8 cellular contexts compared by ENCODE assay signal in genomic region chr13:23715762-23716235, GRCh38.
DNase-seq lines count a peak whose midpoint lies in the region; ATAC-seq, FAIRE-seq and TF ChIP-seq lines count a peak whose summit lies in the region.

No MANE protein-coding gene starts in this region.

- no peaks in the 10 kb centered on the region for H3K4me1 Mint-ChIP-seq in WTC11

- ATAC-seq in WTC11: peak; percentile 94
- ATAC-seq in GM21526 (IDR thresholded peaks at IDR 0.05; ENCODE audit: low FRiP score, unreplicated experiment): no peak
- ATAC-seq in GM19463 (IDR thresholded peaks at IDR 0.05; ENCODE audit: unreplicated experiment): no peak

- DNase-seq in GM23248 (peak; percentile 13), WTC11 (ENCODE audit: low spot score) (peak; percentile 73), kidney (no peak), frontal cortex (ENCODE audit: low spot score in 2 of 2) (no peak), retina (no peak)

- no peaks in the 10 kb centered on the region for H3K9me2 ChIP-seq in GM23248 (ENCODE audit: insufficient read depth)

- H3K36me3 ChIP-seq in GM23248 (ENCODE audit: low read depth) (no peaks in the 10 kb centered on the region), kidney (ENCODE audit: control insufficient read depth in 1 of 2, insufficient read depth in 2 of 2, low read length in 2 of 2) (no peaks in the 10 kb centered on the region)

- FAIRE-seq in kidney (lab: Jason Lieb, UNC): no peak
- FAIRE-seq in frontal cortex (lab: Jason Lieb, UNC): no peak

- in situ Hi-C loops in GM23248 (cut with MboI): no loop called here

- POLR2A ChIA-PET in WTC11 (lab: Charles Lee): no interaction called here

- peaks cover 18% of the 10 kb centered on the region for H3K36me3 Mint-ChIP-seq in WTC11

- intact Hi-C loops in kidney (cut with DNase I): no loop called here

- no peak overlapping the region for H3K27ac Mint-ChIP-seq in WTC11

- H3K4me3 Mint-ChIP-seq in WTC11: no peak overlapping the region

- H3K79me2 ChIP-seq in GM23248 (ENCODE audit: insufficient read depth): no peaks in the 10 kb centered on the region

- no peaks in the 10 kb centered on the region for H3K9me3 ChIP-seq in GM23248 (ENCODE audit: low read depth)
- peaks cover 0 to 2% of the 10 kb centered on the region in 2 donors for H3K9me3 ChIP-seq in kidney (ENCODE audit: control insufficient read depth in 1 of 2, low read length in 2 of 2)

- H3K9me3 Mint-ChIP-seq in WTC11: peaks cover 30% of the 10 kb centered on the region

- no peak overlapping the region for H3K4me2 ChIP-seq in GM23248 (ENCODE audit: unreplicated experiment)

- peak overlapping the region; percentile 4; the same call in 1 of the 2 replicates for H3K27ac ChIP-seq in C4-2B
- H3K27ac ChIP-seq in GM23248: no peak overlapping the region
- no peak overlapping the region for H3K27ac ChIP-seq in kidney (ENCODE audit: low read depth in 2 of 2, low read length in 2 of 2)

- H3K4me3 ChIP-seq in GM23248 (no peak overlapping the region), kidney (ENCODE audit: low read length in 2 of 2) (no peak overlapping the region)

- peaks cover 12% of the 10 kb centered on the region; the same call in 1 of the 2 replicates for H3F3A ChIP-seq in GM23248 (ENCODE audit: insufficient read depth)

- no peak overlapping the region for H2AFZ ChIP-seq in GM23248

- H4K20me1 ChIP-seq in GM23248 (ENCODE audit: insufficient read depth): no peaks in the 10 kb centered on the region

- CTCF ChIA-PET in WTC11 (lab: Charles Lee): interaction anchor here (0.6 to 1.4 kb wide), 16 partner anchors 10 to 513 kb away, joined by 3 to 9 read pairs (median 4); partner anchors contain the start of gene MIPEP

- H3K9ac ChIP-seq in GM23248: no peak overlapping the region
- no peak overlapping the region for H3K9ac ChIP-seq in kidney (ENCODE audit: low read length in 2 of 2)

- TF ChIP-seq CTCF in C4-2B (conservative IDR thresholded peaks at IDR 0.05): no peak; the same call in 1 of the 2 replicates
- peak; percentile 38 for TF ChIP-seq CTCF in WTC11 (IDR thresholded peaks at IDR 0.05)
- peak; percentile 48 for TF ChIP-seq CTCF in kidney (IDR thresholded peaks at IDR 0.05; ENCODE audit: borderline replicate concordance, extremely low read depth, insufficient read depth)

- 73 to 74% methylated on average over 10 to 11 of the region's 11 CpGs for WGBS in GM23248 (ENCODE audit: low coverage in 1 of 2, low lambda C conversion rate in 2 of 2, missing lambda C conversion rate in 2 of 2), 2 experiments

- no peaks in the 10 kb centered on the region for H3K4me1 ChIP-seq in GM23248 (ENCODE audit: insufficient read depth)
- H3K4me1 ChIP-seq in kidney (ENCODE audit: control insufficient read depth in 1 of 2, insufficient read depth in 1 of 2, low read depth in 1 of 2, low read length in 2 of 2): no peaks in the 10 kb centered on the region

- no peaks in the 10 kb centered on the region for H3K27me3 ChIP-seq in GM23248 (replicated peaks; ENCODE audit: insufficient read depth)

- H3K27me3 Mint-ChIP-seq in WTC11 (ENCODE audit: low read depth): peaks cover 3% of the 10 kb centered on the region; the same call in 1 of the 2 replicates

TF ChIP-seq in WTC11, 78 proteins besides CTCF, POLR2A, EP300 and RAD21:
- TF ChIP-seq ZNF671 (CRISPR knock-in tag; IDR thresholded peaks at IDR 0.05): no peak
- no peak for TF ChIP-seq CREM (CRISPR knock-in tag; IDR thresholded peaks at IDR 0.05)
- no peak for TF ChIP-seq OVOL2 (CRISPR knock-in tag; IDR thresholded peaks at IDR 0.05; ENCODE audit: borderline replicate concordance)
- TF ChIP-seq IRF1 (CRISPR knock-in tag; IDR thresholded peaks at IDR 0.05): no peak
- peak; percentile 35; the same call in 1 of the 2 replicates for TF ChIP-seq ZNF423 (CRISPR knock-in tag; IDR thresholded peaks at IDR 0.05)
- TF ChIP-seq E2F4 (CRISPR knock-in tag; IDR thresholded peaks at IDR 0.05; ENCODE audit: borderline replicate concordance, low read depth): no peak
- TF ChIP-seq NFE2L1 (CRISPR knock-in tag; IDR thresholded peaks at IDR 0.05): no peak
- no peak for TF ChIP-seq HMGXB4 (CRISPR knock-in tag; IDR thresholded peaks at IDR 0.05)
- TF ChIP-seq GTF2I (CRISPR knock-in tag; conservative IDR thresholded peaks at IDR 0.05): no peak
- TF ChIP-seq TEAD1 (CRISPR knock-in tag; IDR thresholded peaks at IDR 0.05): 0 out of 2 replicates have a peak, but pooled peaks have one; percentile 32
TF ChIP-seq in WTC11: peak in this region for 2.

Comparison
In these comparisons a context has a peak if more than half of its experiments do, and no peak if none do; other contexts are left out.
1. DNase-seq: peak in GM23248 (single experiment) and WTC11 (single experiment); none in kidney (single experiment), frontal cortex (0 of 2) and retina (single experiment).